ENCODE assay signal across 22 cellular contexts in the genomic region with DNA sequence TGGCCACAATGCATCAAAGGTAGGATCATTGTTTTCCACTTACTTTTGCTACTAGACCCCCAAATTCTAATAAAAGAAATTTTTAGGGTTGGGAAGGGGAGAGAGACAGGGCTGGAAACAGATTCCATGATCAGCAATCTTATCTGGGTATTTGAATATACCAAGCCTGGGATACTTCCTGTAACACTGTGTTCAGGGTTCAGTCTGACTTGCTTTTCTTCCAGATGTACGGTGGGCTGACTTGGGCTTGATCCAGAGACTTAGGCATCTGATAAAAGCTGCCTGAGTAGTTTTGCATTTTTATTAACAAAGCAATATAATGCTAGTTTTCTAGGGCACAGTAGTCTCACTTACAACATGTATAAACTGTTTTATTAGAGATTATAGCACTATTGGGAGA. TPM values are rescaled to one million over a fixed set of nuclear protein-coding genes. Genes with fewer than 3 reads are reported as not detected.
DNase-seq lines count a peak whose midpoint lies in the region; ATAC-seq and TF ChIP-seq lines count a peak whose summit lies in the region.
"Had no signal": no experiment of that assay in that cellular context is flagged by ENCODE, and none has a peak within 500 bp of the region (broad histone marks: within the 10 kb centered on the region; RNA-seq: fewer than 3 reads in every experiment).

No MANE protein-coding gene starts in this region.

- no peak for ATAC-seq in HG03469 (IDR thresholded peaks at IDR 0.05; ENCODE audit: unreplicated experiment)
- ATAC-seq: Right ventricle myocardium inferior had no signal

- DNase-seq in NCI-H748 (lab: John Stamatoyannopoulos, UW; ENCODE audit: unreplicated experiment) (peak; percentile 48), NCI-H748 treated with DMSO at 0.1 percent for 48 hours (lab: John Stamatoyannopoulos, UW) (no peak), GM12865 (ENCODE audit: low read depth) (no peak), SK-N-MC (ENCODE audit: low read depth, low spot score) (no peak), SK-N-DZ (ENCODE audit: low spot score) (no peak)
- DNase-seq: GF-D8; H7; Karpas-422; MG63; NCI-H187 treated with DMSO at 0.1 percent for 48 hours; NCI-H524 treated with DMSO at 0.1 percent for 48 hours; NK-92 treated with Interleukin-12 subunit alpha and Interleukin-12 subunit beta, amount 100 ng/mL, for 24 hours; T-helper 1 cell; T-helper 9 cell had no signal

- TF ChIP-seq CTCF in GM12865 (IDR thresholded peaks at IDR 0.05; ENCODE audit: insufficient read depth, low read depth, low read length, missing control alignments): no peak

- no peaks in the 10 kb centered on the region for H3K36me3 ChIP-seq in SK-N-MC (ENCODE audit: insufficient read depth, low read length)
- no peaks in the 10 kb centered on the region for H3K36me3 ChIP-seq in skeletal muscle tissue (ENCODE audit: control insufficient read depth in 3 of 3, insufficient read depth in 3 of 3, low read length in 3 of 3)
- H3K36me3 ChIP-seq: MG63 had no signal

- H3K9ac ChIP-seq in SK-N-MC (ENCODE audit: insufficient read length): no peak overlapping the region
- H3K9ac ChIP-seq in skeletal muscle tissue (ENCODE audit: low read depth in 1 of 3, low read length in 3 of 3): no peak overlapping the region

- peaks cover 0 to 5% (median 0%) of the 10 kb centered on the region in 3 donors for H3K4me1 ChIP-seq in skeletal muscle tissue (ENCODE audit: control insufficient read depth in 3 of 3, insufficient read depth in 3 of 3, low read length in 3 of 3)

- H3K9me3 ChIP-seq in SK-N-MC (ENCODE audit: low read depth, low read length) (no peaks in the 10 kb centered on the region), skeletal muscle tissue (ENCODE audit: control insufficient read depth in 3 of 3, low read length in 3 of 3) (no peaks in the 10 kb centered on the region)

- H3K27me3 ChIP-seq in skeletal muscle tissue (ENCODE audit: control insufficient read depth in 3 of 3, insufficient read depth in 3 of 3, low read length in 3 of 3): no peaks in the 10 kb centered on the region

- H3K27ac ChIP-seq in SK-N-MC (no peak overlapping the region), skeletal muscle tissue (ENCODE audit: low read depth, low read length) (peak overlapping the region; percentile 3)
- H3K27ac ChIP-seq: C4-2B had no signal

- H3K4me3 ChIP-seq in GM12865 (ENCODE audit: low read depth, low read length) (peak overlapping the region; percentile 12), SK-N-MC (0 out of 2 replicates have a peak overlapping the region, but pooled peaks have one; percentile 14), skeletal muscle tissue (ENCODE audit: low read length in 3 of 3) (no peak overlapping the region)
- H3K4me3 ChIP-seq: MG63 had no signal

RNA-seq across cellular contexts. Expression of a gene that starts 49.2 kb away (rescaled TPM):
- 11.5 TPM for total RNA-seq in skeletal muscle tissue
- polyA plus RNA-seq in SK-N-DZ (2014; cell fraction: cytosol; rRNA removed): not detected in 2 replicates
- not detected in 2 replicates for polyA plus RNA-seq in SK-N-DZ (2014; cell fraction: nucleus; rRNA removed)
- total RNA-seq: A673, H7, OCI-LY7, SK-MEL-5 had no signal
- polyA plus RNA-seq: IgD-negative memory B cell had no signal

Comparison
In these comparisons a context has a peak if more than half of its experiments do, and no peak if none do; other contexts are left out.
1. H3K4me3 ChIP-seq: peak in GM12865 (single experiment) and SK-N-MC (single experiment); none in skeletal muscle tissue (0 of 3).